8 cellular contexts compared by ENCODE assay signal in genomic region chr4:80335554-80336358, GRCh38. TPM values are rescaled to one million over a fixed set of nuclear protein-coding genes. Genes with fewer than 3 reads are reported as not detected.
DNase-seq lines count a peak whose midpoint lies in the region; ATAC-seq and TF ChIP-seq lines count a peak whose summit lies in the region.

Gene CFAP299 (plus strand): TSS chr4:80335730.

- peak within 1 kb of the TSS; percentile 27 for H3K4me3 ChIP-seq in lower leg skin (ENCODE audit: low read depth, poor library complexity, severe bottlenecking)

- TF ChIP-seq CTCF in lower leg skin (IDR thresholded peaks at IDR 0.05): no peak

- ATAC-seq in GM18520 (IDR thresholded peaks at IDR 0.05; ENCODE audit: unreplicated experiment): peak; percentile 95
- peak; percentile 93 for ATAC-seq in HG03064 (IDR thresholded peaks at IDR 0.05; ENCODE audit: low read depth, unreplicated experiment)

- intact Hi-C loops in lower leg skin (cut with DNase I; ENCODE audit: low total_unique reads): no loop called here

- TF ChIP-seq POLR2A in lower leg skin (IDR thresholded peaks at IDR 0.05): no peak

- 1 to 2% methylated on average over 37 to 49 of the region's 49 CpGs for WGBS in lower leg skin, 2 donors

- peak; percentile 33 for DNase-seq in 8988T
- peak; percentile 63 for DNase-seq in NCI-H2171 treated with DMSO at 0.1 percent for 48 hours (lab: John Stamatoyannopoulos, UW)
- peak; percentile 26 to 42 for DNase-seq in activated CD4-positive, alpha-beta T cell treated with anti-CD3 and anti-CD28 coated beads for 4 hours
- DNase-seq in ecto neural progenitor cell (ENCODE audit: low spot score): peak; percentile 93
- DNase-seq in lower leg skin (ENCODE audit: low spot score in 2 of 2): peak; percentile 46 to 92
- DNase-seq in stimulated activated CD4-positive, alpha-beta T cell treated with anti-CD3 and anti-CD28 coated beads, TNF-alpha, amount 100 ng/mL, for 1 hour (ENCODE audit: low read depth in 3 of 3, low spot score in 1 of 3): peak in 2 of 3 donors; percentile 5 to 37

RNA-seq across cellular contexts. Expression of gene CFAP299, which starts in this region (rescaled TPM):
- not detected for total RNA-seq in lower leg skin

Comparison
In these comparisons a context has a peak if more than half of its experiments do, and no peak if none do; other contexts are left out.
1. Peak in every context shown above with its lines: DNase-seq, ATAC-seq and H3K4me3 ChIP-seq.
2. Peak in DNase-seq and H3K4me3 ChIP-seq in lower leg skin; RNA of the gene not detected or under 1 TPM.
3. DNase-seq: peak in every context shown above with its lines; median percentile 93 in ecto neural progenitor cell; 69 in lower leg skin; 63 in NCI-H2171 treated with DMSO at 0.1 percent for 48 hours; 34 in activated CD4-positive, alpha-beta T cell treated with anti-CD3 and anti-CD28 coated beads for 4 hours; 33 in 8988T; 21 in stimulated activated CD4-positive, alpha-beta T cell treated with anti-CD3 and anti-CD28 coated beads, TNF-alpha, amount 100 ng/mL, for 1 hour.